Comparison of ENCODE assay signal across 15 cellular contexts in the genomic region with DNA sequence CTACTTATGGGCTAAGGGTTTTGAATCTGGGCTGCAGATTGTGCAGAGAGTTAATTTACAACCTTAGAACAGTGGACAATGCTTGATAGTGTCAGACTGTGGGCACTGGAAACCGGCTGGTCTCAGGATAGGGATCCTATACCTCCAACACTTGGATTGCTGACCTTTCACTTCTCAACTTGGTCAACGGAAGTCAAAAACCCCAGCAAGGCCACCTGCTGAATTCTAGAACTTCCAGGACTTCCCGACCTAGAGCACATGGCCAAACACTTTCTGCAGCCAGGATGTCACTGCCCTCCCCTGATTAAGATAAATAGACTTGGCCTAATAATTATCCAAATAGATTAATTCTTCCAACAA. TPM values are rescaled to one million over a fixed set of nuclear protein-coding genes. Genes with fewer than 3 reads are reported as not detected.
DNase-seq lines count a peak whose midpoint lies in the region; ATAC-seq, FAIRE-seq and TF ChIP-seq lines count a peak whose summit lies in the region.
"Had no signal": no experiment of that assay in that cellular context is flagged by ENCODE, and none has a peak within 500 bp of the region (broad histone marks: within the 10 kb centered on the region; RNA-seq: fewer than 3 reads in every experiment).

No MANE protein-coding gene starts in this region.

- H3K36me3 ChIP-seq in kidney (ENCODE audit: control insufficient read depth in 1 of 2, insufficient read depth in 2 of 2, low read length in 2 of 2) = peaks cover 3% of the 10 kb centered on the region in 2 donors
- H3K36me3 ChIP-seq: cardiac muscle cell had no signal

- no peaks in the 10 kb centered on the region for H3K27me3 Mint-ChIP-seq in T-helper 2 cell treated with Interferon-gamma antibody and Interleukin-4, amounts not matched to agents 5 μg/mL and 100 μg/mL, for 36 hours (ENCODE audit: low read depth)
- no peaks in the 10 kb centered on the region for H3K27me3 Mint-ChIP-seq in activated B cell treated with CpG ODN at 0.5 μM for 24 hours
- H3K27me3 Mint-ChIP-seq in stimulated activated naive CD8-positive, alpha-beta T cell treated with anti-CD3 and anti-CD28 coated beads, Interleukin-15, amount 100 ng/mL, for 72 hours = no peaks in the 10 kb centered on the region

- peak overlapping the region; percentile 99 for H3K4me3 Mint-ChIP-seq in T-helper 2 cell treated with Interferon-gamma antibody and Interleukin-4, amounts not matched to agents 5 μg/mL and 100 μg/mL, for 36 hours
- no peak overlapping the region for H3K4me3 Mint-ChIP-seq in activated B cell treated with CpG ODN at 0.5 μM for 24 hours
- peak overlapping the region; percentile 87 to 98 for H3K4me3 Mint-ChIP-seq in stimulated activated naive CD8-positive, alpha-beta T cell treated with anti-CD3 and anti-CD28 coated beads, Interleukin-15, amount 100 ng/mL, for 72 hours

- TF ChIP-seq CTCF in activated B cell treated with CpG ODN at 0.5 μM for 24 hours (IDR thresholded peaks at IDR 0.05) = no peak
- no peak for TF ChIP-seq CTCF in kidney (IDR thresholded peaks at IDR 0.05; ENCODE audit: borderline replicate concordance, extremely low read depth, insufficient read depth)

- H3K27ac Mint-ChIP-seq in T-helper 2 cell treated with Interferon-gamma antibody and Interleukin-4, amounts not matched to agents 5 μg/mL and 100 μg/mL, for 36 hours = peak overlapping the region; percentile 96
- peak overlapping the region; percentile 93 for H3K27ac Mint-ChIP-seq in activated B cell treated with CpG ODN at 0.5 μM for 24 hours
- peak overlapping the region; percentile 87 to 98 for H3K27ac Mint-ChIP-seq in stimulated activated naive CD8-positive, alpha-beta T cell treated with anti-CD3 and anti-CD28 coated beads, Interleukin-15, amount 100 ng/mL, for 72 hours

- H3K27ac ChIP-seq in kidney (ENCODE audit: low read depth in 2 of 2, low read length in 2 of 2) = peak overlapping the region; percentile 47 to 80
- H3K27ac ChIP-seq in substantia nigra (ENCODE audit: low read depth, low read length, poor library complexity, severe bottlenecking) = no peak overlapping the region
- H3K27ac ChIP-seq: cardiac muscle cell had no signal

- intact Hi-C loops in activated B cell treated with CpG ODN at 0.5 μM for 24 hours (cut with micrococcal nuclease) (loop anchor here (5.0 kb wide), 3 partner anchors 73 to 557 kb away; a partner anchor contains a TSS), kidney (cut with DNase I) (no loop called here)

- no peak for DNase-seq in T-helper 2 cell treated with Interferon-gamma antibody and Interleukin-4, amounts not matched to agents 5 μg/mL and 100 μg/mL, for 36 hours (ENCODE audit: low spot score)
- no peak for DNase-seq in T-helper 2 cell
- DNase-seq in activated B cell treated with CpG ODN at 0.5 μM for 24 hours = no peak
- no peak for DNase-seq in kidney
- no peak for DNase-seq in stimulated activated naive CD8-positive, alpha-beta T cell treated with anti-CD3 and anti-CD28 coated beads, Interleukin-15, amount 100 ng/mL, for 72 hours
- DNase-seq in substantia nigra (lab: John Stamatoyannopoulos, UW) = no peak
- no peak for DNase-seq in NCI-H82 treated with DMSO at 0.1 percent for 48 hours (lab: John Stamatoyannopoulos, UW; ENCODE audit: unreplicated experiment)
- DNase-seq: 8988T, DMS153, NCI-H524 treated with DMSO at 0.1 percent for 48 hours had no signal

- peaks cover 65% of the 10 kb centered on the region for H3K4me1 Mint-ChIP-seq in T-helper 2 cell treated with Interferon-gamma antibody and Interleukin-4, amounts not matched to agents 5 μg/mL and 100 μg/mL, for 36 hours (ENCODE audit: low read depth)
- H3K4me1 Mint-ChIP-seq in activated B cell treated with CpG ODN at 0.5 μM for 24 hours = peaks cover 93% of the 10 kb centered on the region
- peaks cover 64% of the 10 kb centered on the region for H3K4me1 Mint-ChIP-seq in stimulated activated naive CD8-positive, alpha-beta T cell treated with anti-CD3 and anti-CD28 coated beads, Interleukin-15, amount 100 ng/mL, for 72 hours

- H3K9me3 Mint-ChIP-seq in T-helper 2 cell treated with Interferon-gamma antibody and Interleukin-4, amounts not matched to agents 5 μg/mL and 100 μg/mL, for 36 hours = no peaks in the 10 kb centered on the region
- H3K9me3 Mint-ChIP-seq in activated B cell treated with CpG ODN at 0.5 μM for 24 hours = no peaks in the 10 kb centered on the region
- no peaks in the 10 kb centered on the region for H3K9me3 Mint-ChIP-seq in stimulated activated naive CD8-positive, alpha-beta T cell treated with anti-CD3 and anti-CD28 coated beads, Interleukin-15, amount 100 ng/mL, for 72 hours

- POLR2A ChIA-PET in activated B cell treated with CpG ODN at 0.5 μM for 24 hours (lab: Charles Lee) = interaction anchor here (1.1 to 7.2 kb wide), 2 partner anchors 17 to 24 kb away, joined by 3 to 258 read pairs; no protein-coding TSS in a partner anchor

- no peak for FAIRE-seq in kidney (lab: Jason Lieb, UNC)
- FAIRE-seq: keratinocyte had no signal

- peaks cover 43% of the 10 kb centered on the region for H3K36me3 Mint-ChIP-seq in T-helper 2 cell treated with Interferon-gamma antibody and Interleukin-4, amounts not matched to agents 5 μg/mL and 100 μg/mL, for 36 hours (ENCODE audit: low read depth)
- H3K36me3 Mint-ChIP-seq in activated B cell treated with CpG ODN at 0.5 μM for 24 hours (ENCODE audit: low read depth) = peaks cover 45% of the 10 kb centered on the region

- H3K9ac ChIP-seq in kidney (ENCODE audit: low read length in 2 of 2) = peak overlapping the region in 1 of 2 donors; percentile 0

- ATAC-seq in activated B cell treated with CpG ODN at 0.5 μM for 24 hours (ENCODE audit: low read depth) (no peak), HG02884 (IDR thresholded peaks at IDR 0.05; ENCODE audit: unreplicated experiment) (no peak)
- ATAC-seq in stimulated activated naive CD8-positive, alpha-beta T cell treated with anti-CD3 and anti-CD28 coated beads, Interleukin-15, amount 100 ng/mL, for 72 hours = no peak

- CTCF ChIA-PET in activated B cell treated with CpG ODN at 0.5 μM for 24 hours (lab: Charles Lee) = no interaction called here

- no peaks in the 10 kb centered on the region for H3K9me3 ChIP-seq in kidney (ENCODE audit: control insufficient read depth in 1 of 2, low read length in 2 of 2)

- no peak overlapping the region for H3K4me3 ChIP-seq in kidney (ENCODE audit: low read length in 2 of 2)
- H3K4me3 ChIP-seq: cardiac muscle cell had no signal

- H3K4me1 ChIP-seq in kidney (ENCODE audit: control insufficient read depth in 1 of 2, insufficient read depth in 1 of 2, low read depth in 1 of 2, low read length in 2 of 2) = peaks cover 24 to 36% of the 10 kb centered on the region in 2 donors

RNA-seq across cellular contexts. Expression of a gene that starts 0.3 kb away (rescaled TPM):
- 48.9 and 58.6 TPM in 2 replicates for total RNA-seq in activated B cell treated with CpG ODN at 0.5 μM for 24 hours
- 81.0 TPM for total RNA-seq in kidney
- 45.3 TPM for polyA plus RNA-seq in kidney (ENCODE audit: insufficient read depth, low read depth, low replicate concordance)

RNA-seq across cellular contexts. Expression of a gene that starts 26.7 kb away (rescaled TPM):
- total RNA-seq in activated B cell treated with CpG ODN at 0.5 μM for 24 hours (19.6 and 23.6 TPM in 2 replicates), kidney (27.2 TPM)
- 5.8 TPM for polyA plus RNA-seq in kidney (ENCODE audit: insufficient read depth, low read depth, low replicate concordance)
- total RNA-seq: cardiac muscle cell, fibroblast of villous mesenchyme, pulmonary artery endothelial cell had no signal
